Comparison of ENCODE assay signal across 24 cellular contexts in the genomic region with DNA sequence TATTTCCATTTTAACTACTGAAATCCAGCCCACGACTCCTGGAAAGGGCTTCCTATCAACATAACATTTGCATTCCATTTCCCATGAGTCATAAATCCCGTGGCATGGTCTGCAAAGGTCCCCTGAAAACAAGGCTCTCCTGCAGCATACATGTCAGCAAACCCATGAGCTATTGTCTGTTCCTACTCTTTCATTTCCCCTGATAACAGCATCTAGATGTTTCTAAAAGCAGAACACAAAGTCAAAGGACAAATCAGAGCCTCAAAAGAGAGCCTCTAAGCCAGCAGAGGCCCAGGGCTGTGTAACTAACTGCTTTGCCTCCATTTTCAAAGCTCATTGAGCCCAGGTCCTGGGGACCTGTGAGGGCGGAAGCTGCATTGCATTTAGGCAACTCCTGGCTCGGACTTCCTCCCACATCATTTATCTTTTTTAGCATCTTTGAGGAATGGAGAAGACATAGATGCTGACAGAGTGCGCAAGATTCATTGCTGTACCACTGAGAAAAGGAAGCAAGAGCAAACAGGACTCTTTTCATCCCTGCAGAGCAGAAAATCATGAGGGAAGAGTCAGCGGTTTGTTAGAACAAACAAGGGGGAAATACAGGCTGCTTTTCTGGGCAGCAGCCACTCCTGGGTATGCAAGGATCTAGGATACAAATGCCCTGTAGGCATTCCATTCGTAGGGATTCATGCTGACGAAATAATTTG.
DNase-seq lines count a peak whose midpoint lies in the region; ATAC-seq, FAIRE-seq and TF ChIP-seq lines count a peak whose summit lies in the region.
"Had no signal": no experiment of that assay in that cellular context is flagged by ENCODE, and none has a peak within 500 bp of the region (broad histone marks: within the 10 kb centered on the region; RNA-seq: fewer than 3 reads in every experiment).

No MANE protein-coding gene starts in this region.

- no peaks in the 10 kb centered on the region for H4K20me1 ChIP-seq in H1 (replicated peaks in 1 of 2; ENCODE audit: control insufficient read depth in 1 of 2, insufficient read depth in 2 of 2, low read length in 2 of 2)
- H4K20me1 ChIP-seq: BLaER1 treated with 17β-estradiol and CSF1 and Interleukin-3, amounts not matched to agents 10 nM and 100 nM had no signal

- H3K9ac ChIP-seq in NT2/D1 (ENCODE audit: insufficient read length, low read depth), result no peak overlapping the region
- 0 out of 7 replicates have a peak overlapping the region, but pooled peaks of 1 of the 4 experiments have one; percentile 5 for H3K9ac ChIP-seq in H1 (replicated peaks in 1 of 4; ENCODE audit: extremely low read depth in 1 of 4, low read depth in 3 of 4, low read length in 3 of 4)
- H3K9ac ChIP-seq: BLaER1 treated with 17β-estradiol and CSF1 and Interleukin-3, amounts not matched to agents 10 nM and 100 nM had no signal

- TF ChIP-seq POLR2A in H1 (IDR thresholded peaks at IDR 0.05; ENCODE audit: control extremely low read depth in 1 of 2, low read depth in 2 of 2, low read length in 2 of 2) (no peak; a peak in 1 of 3 replicates), heart left ventricle (IDR thresholded peaks at IDR 0.05) (no peak)

- H2BK12ac ChIP-seq in H1 (ENCODE audit: low read depth, low read length), result peak overlapping the region; percentile 97

- no peak for TF ChIP-seq RAD21 in H1 (IDR thresholded peaks at IDR 0.05 in 1 of 2, conservative IDR thresholded peaks at IDR 0.05 in 1 of 2; ENCODE audit: low read depth in 2 of 2, low read length in 2 of 2)

- no peak overlapping the region for H3K4me3 Mint-ChIP-seq in CD4-positive, alpha-beta memory T cell
- no peak overlapping the region for H3K4me3 Mint-ChIP-seq in activated T-cell treated with anti-CD3 and anti-CD28 coated beads, Interleukin-2, amount 50 U/mL, for 72 hours
- H3K4me3 Mint-ChIP-seq: activated naive CD8-positive, alpha-beta T cell treated with anti-CD3 and anti-CD28 coated beads for 36 hours; activated T-cell treated with anti-CD3 and anti-CD28 coated beads, Interleukin-2, amount 50 U/mL, for 24 hours; central memory CD8-positive, alpha-beta T cell; memory B cell; stimulated activated naive CD8-positive, alpha-beta T cell treated with anti-CD3 and anti-CD28 coated beads, Interleukin-15, amount 100 ng/mL, for 72 hours had no signal

- peak overlapping the region; percentile 95 for H2BK5ac ChIP-seq in H1 (ENCODE audit: low read depth, low read length)

- no peak overlapping the region for H2AFZ ChIP-seq in H1 (ENCODE audit: low read length)

- H2BK20ac ChIP-seq in H1 (ENCODE audit: low read length), result peak overlapping the region; percentile 100

- H3K9me3 Mint-ChIP-seq in CD4-positive, alpha-beta memory T cell, result peaks cover 4 to 14% (median 9%) of the 10 kb centered on the region in 8 donors
- peaks cover 4 to 10% of the 10 kb centered on the region in 2 donors for H3K9me3 Mint-ChIP-seq in activated T-cell treated with anti-CD3 and anti-CD28 coated beads, Interleukin-2, amount 50 U/mL, for 72 hours

- POLR2A ChIA-PET in H1 (lab: Charles Lee; ENCODE audit: partially characterized antibody), result interaction anchor here (0.7 to 1.7 kb wide), 6 partner anchors 9 to 108 kb away, joined by 3 to 6 read pairs (median 4); no protein-coding TSS in a partner anchor
- POLR2A ChIA-PET in CD4-positive, alpha-beta memory T cell (lab: Charles Lee; ENCODE audit: partially characterized antibody), result no interaction called here

- H2BK15ac ChIP-seq in H1 (ENCODE audit: low read length), result no peak overlapping the region

- H4K8ac ChIP-seq in H1 (ENCODE audit: extremely low read depth, insufficient read depth, low read length), result no peak overlapping the region

- H3K4me3 ChIP-seq in NT2/D1 (ENCODE audit: insufficient read length, low read depth) (no peak overlapping the region), H1 (ENCODE audit: extremely low read depth in 1 of 4, insufficient read depth in 2 of 4, low read depth in 3 of 4, low read length in 4 of 4) (no peak overlapping the region), heart left ventricle (no peak overlapping the region)
- no peak overlapping the region for H3K4me3 ChIP-seq in CD4-positive, alpha-beta memory T cell (ENCODE audit: low read length in 2 of 2)
- H3K4me3 ChIP-seq: BLaER1 treated with 17β-estradiol and CSF1 and Interleukin-3, amounts not matched to agents 10 nM and 100 nM; upper lobe of right lung had no signal

- H3K9me3 ChIP-seq in NT2/D1 (ENCODE audit: insufficient read depth, low read length) (no peaks in the 10 kb centered on the region), H1 (ENCODE audit: insufficient read depth in 2 of 2, low read depth in 1 of 2, low read length in 1 of 2) (no peaks in the 10 kb centered on the region), heart left ventricle (no peaks in the 10 kb centered on the region)
- no peaks in the 10 kb centered on the region for H3K9me3 ChIP-seq in CD4-positive, alpha-beta memory T cell (ENCODE audit: control insufficient read depth in 1 of 2, low read length in 2 of 2)
- H3K9me3 ChIP-seq: upper lobe of right lung had no signal

- H3K27ac ChIP-seq in H1 (ENCODE audit: low read depth, low read length) (peak overlapping the region; percentile 49; the same call in 1 of the 2 replicates), heart left ventricle (no peak overlapping the region)
- no peak overlapping the region for H3K27ac ChIP-seq in CD4-positive, alpha-beta memory T cell (ENCODE audit: low read depth, low read length)
- H3K27ac ChIP-seq: BLaER1 treated with 17β-estradiol and CSF1 and Interleukin-3, amounts not matched to agents 10 nM and 100 nM; upper lobe of right lung had no signal

- DNase-seq in ACHN (peak; percentile 18), NT2/D1 (ENCODE audit: low read depth, low spot score) (peak; percentile 52), H1 (ENCODE audit: low read depth in 1 of 2, low spot score in 2 of 2) (peak in 1 of 2 experiments; percentile 51), left kidney (ENCODE audit: low read depth, low spot score) (peak; percentile 60), GM19240 (ENCODE audit: insufficient read length, low spot score) (no peak), heart left ventricle (no peak)
- DNase-seq in CD4-positive, alpha-beta memory T cell, result no peak
- DNase-seq in activated T-cell treated with anti-CD3 and anti-CD28 coated beads, Interleukin-2, amount 50 U/mL, for 72 hours, result no peak
- DNase-seq: activated CD4-positive, alpha-beta T cell treated with anti-CD3 and anti-CD28 coated beads, Interleukin-2, amount 50 U/mL, for 4 hours; activated naive CD8-positive, alpha-beta T cell treated with anti-CD3 and anti-CD28 coated beads for 36 hours; activated T-cell treated with anti-CD3 and anti-CD28 coated beads, Interleukin-2, amount 50 U/mL, for 24 hours; DMS153; foreskin fibroblast; GOT3; Karpas-422; NCI-H1105 treated with DMSO at 0.1 percent for 48 hours; NCI-H2107; NCI-H748 treated with DMSO at 0.1 percent for 48 hours; stimulated activated naive CD8-positive, alpha-beta T cell treated with anti-CD3 and anti-CD28 coated beads, Interleukin-15, amount 100 ng/mL, for 72 hours; upper lobe of right lung had no signal

- H3K4me1 Mint-ChIP-seq in CD4-positive, alpha-beta memory T cell, result no peaks in the 10 kb centered on the region
- H3K4me1 Mint-ChIP-seq in activated T-cell treated with anti-CD3 and anti-CD28 coated beads, Interleukin-2, amount 50 U/mL, for 72 hours (ENCODE audit: low read depth), result no peaks in the 10 kb centered on the region
- H3K4me1 Mint-ChIP-seq: activated naive CD8-positive, alpha-beta T cell treated with anti-CD3 and anti-CD28 coated beads for 36 hours; central memory CD8-positive, alpha-beta T cell; memory B cell; stimulated activated naive CD8-positive, alpha-beta T cell treated with anti-CD3 and anti-CD28 coated beads, Interleukin-15, amount 100 ng/mL, for 72 hours had no signal

- peak; percentile 74 for FAIRE-seq in H1 (lab: Jason Lieb, UNC)

- no peaks in the 10 kb centered on the region for H3K36me3 ChIP-seq in NT2/D1 (ENCODE audit: insufficient read depth, insufficient read length, low read length)
- H3K36me3 ChIP-seq in H1 (ENCODE audit: control insufficient read depth in 2 of 4, insufficient read depth in 4 of 4, low read length in 3 of 4), result no peaks in the 10 kb centered on the region
- no peaks in the 10 kb centered on the region for H3K36me3 ChIP-seq in CD4-positive, alpha-beta memory T cell (ENCODE audit: insufficient read depth, low read length)
- H3K36me3 ChIP-seq in heart left ventricle, result no peaks in the 10 kb centered on the region
- H3K36me3 ChIP-seq: BLaER1 treated with 17β-estradiol and CSF1 and Interleukin-3, amounts not matched to agents 10 nM and 100 nM; upper lobe of right lung had no signal

- H3K36me3 Mint-ChIP-seq in CD4-positive, alpha-beta memory T cell, result no peaks in the 10 kb centered on the region
- peaks cover 0 to 2% of the 10 kb centered on the region in 2 donors for H3K36me3 Mint-ChIP-seq in activated T-cell treated with anti-CD3 and anti-CD28 coated beads, Interleukin-2, amount 50 U/mL, for 72 hours (ENCODE audit: insufficient read depth in 2 of 2)
- H3K36me3 Mint-ChIP-seq: activated naive CD8-positive, alpha-beta T cell treated with anti-CD3 and anti-CD28 coated beads for 36 hours; memory B cell had no signal

- no peak overlapping the region for H3K14ac ChIP-seq in H1 (ENCODE audit: insufficient read length)

- CTCF ChIA-PET in H1 (lab: Charles Lee; ENCODE audit: partially characterized antibody), result interaction anchor here (0.6 to 1.7 kb wide), 6 partner anchors 13 to 799 kb away, joined by 3 to 6 read pairs (median 4); no protein-coding TSS in a partner anchor
- CTCF ChIA-PET in CD4-positive, alpha-beta memory T cell (lab: Charles Lee; ENCODE audit: partially characterized antibody), result no interaction called here

- H4K91ac ChIP-seq in H1 (replicated peaks; ENCODE audit: insufficient read length, low read length), result peak overlapping the region; percentile 7

- 43% methylated on average over 8 of the region's 8 CpGs; no CpG with 5 or more reads in 1 of the 2 experiments for WGBS in H1 (ENCODE audit: extremely low coverage in 1 of 2, insufficient coverage in 1 of 2, insufficient read length in 1 of 2, insufficient replicate concordance in 2 of 2, low coverage in 1 of 2, low lambda C conversion rate in 2 of 2, missing lambda C conversion rate in 1 of 2), 2 experiments
- WGBS in heart left ventricle, 4 donors, result 30 to 39% (median 33%) methylated on average over 8 of the region's 8 CpGs

- in situ Hi-C loops in ACHN (cut with HindIII; ENCODE audit: low pct_ligation_motif_present, low pct_unique_long_range_greater_than_20kb, low sequenced_read_pairs), result no loop called here

- TF ChIP-seq CTCF in H1 (IDR thresholded peaks at IDR 0.05; ENCODE audit: control extremely low read depth in 1 of 3, insufficient read depth in 1 of 3, low read depth in 1 of 3, low read length in 3 of 3) (no peak), heart left ventricle (IDR thresholded peaks at IDR 0.05) (no peak)

- intact Hi-C loops in CD4-positive, alpha-beta memory T cell (cut with micrococcal nuclease), result no loop called here
- intact Hi-C loops in heart left ventricle (cut with DNase I), result no loop called here

- peak overlapping the region; percentile 56 for H2BK120ac ChIP-seq in H1 (replicated peaks; ENCODE audit: low read depth, low read length)

- peak overlapping the region; percentile 71 for H3K18ac ChIP-seq in H1 (ENCODE audit: extremely low read depth, low read length)

- no peaks in the 10 kb centered on the region for H3K27me3 Mint-ChIP-seq in CD4-positive, alpha-beta memory T cell
- no peaks in the 10 kb centered on the region for H3K27me3 Mint-ChIP-seq in activated T-cell treated with anti-CD3 and anti-CD28 coated beads, Interleukin-2, amount 50 U/mL, for 72 hours (ENCODE audit: low read depth)
- H3K27me3 Mint-ChIP-seq: activated naive CD8-positive, alpha-beta T cell treated with anti-CD3 and anti-CD28 coated beads for 36 hours; activated T-cell treated with anti-CD3 and anti-CD28 coated beads, Interleukin-2, amount 50 U/mL, for 24 hours; central memory CD8-positive, alpha-beta T cell; memory B cell; stimulated activated naive CD8-positive, alpha-beta T cell treated with anti-CD3 and anti-CD28 coated beads, Interleukin-15, amount 100 ng/mL, for 72 hours had no signal

- H3K4me1 ChIP-seq in NT2/D1 (ENCODE audit: insufficient read depth, insufficient read length) (peaks cover 6% of the 10 kb centered on the region), H1 (replicated peaks in 1 of 4; ENCODE audit: control insufficient read depth in 3 of 4, insufficient read depth in 4 of 4, low read length in 3 of 4) (peaks cover 18 to 32% (median 22%) of the 10 kb centered on the region in 4 experiments), heart left ventricle (no peaks in the 10 kb centered on the region)
- no peaks in the 10 kb centered on the region for H3K4me1 ChIP-seq in CD4-positive, alpha-beta memory T cell (ENCODE audit: insufficient read depth, low read length)
- H3K4me1 ChIP-seq: BLaER1 treated with 17β-estradiol and CSF1 and Interleukin-3, amounts not matched to agents 10 nM and 100 nM; upper lobe of right lung had no signal

- H3K27me3 ChIP-seq in NT2/D1 (ENCODE audit: insufficient read depth, insufficient read length) (no peaks in the 10 kb centered on the region), H1 (replicated peaks in 1 of 4; ENCODE audit: control insufficient read depth in 3 of 4, extremely low read depth in 1 of 4, insufficient read depth in 3 of 4, low read length in 3 of 4) (no peaks in the 10 kb centered on the region), heart left ventricle (no peaks in the 10 kb centered on the region)
- no peaks in the 10 kb centered on the region for H3K27me3 ChIP-seq in CD4-positive, alpha-beta memory T cell (ENCODE audit: insufficient read depth, low read length)
- H3K27me3 ChIP-seq: BLaER1 treated with 17β-estradiol and CSF1 and Interleukin-3, amounts not matched to agents 10 nM and 100 nM; upper lobe of right lung had no signal

- ATAC-seq in activated T-cell treated with anti-CD3 and anti-CD28 coated beads, Interleukin-2, amount 50 U/mL, for 72 hours (replicated peaks in 1 of 2), result no peak
- no peak for ATAC-seq in heart left ventricle
- ATAC-seq: SK-N-SH treated with all-trans-retinoic acid at 6 μM for 48 hours; stimulated activated naive CD8-positive, alpha-beta T cell treated with anti-CD3 and anti-CD28 coated beads, Interleukin-15, amount 100 ng/mL, for 72 hours; upper lobe of right lung had no signal

- peak overlapping the region; percentile 3 to 69; a peak in 2 of 4 replicates for H3K4me2 ChIP-seq in H1 (ENCODE audit: insufficient read depth in 1 of 2, low read depth in 2 of 2, low read length in 2 of 2)
- H3K4me2 ChIP-seq: BLaER1 treated with 17β-estradiol and CSF1 and Interleukin-3, amounts not matched to agents 10 nM and 100 nM had no signal

- peak overlapping the region; percentile 93 for H2AK5ac ChIP-seq in H1 (ENCODE audit: low read depth, low read length)

- peak overlapping the region; percentile 2 for H4K5ac ChIP-seq in H1 (ENCODE audit: insufficient read length, low read depth, low read length)

- peaks cover 0 to 2% of the 10 kb centered on the region in 2 experiments; a peak in 1 of 4 replicates for H3K79me2 ChIP-seq in H1 (ENCODE audit: control insufficient read depth in 1 of 2, insufficient read depth in 2 of 2, low read length in 2 of 2)

- H3K23me2 ChIP-seq in H1 (ENCODE audit: low read depth, low read length), result no peaks in the 10 kb centered on the region

- no peak overlapping the region for H3K56ac ChIP-seq in H1 (replicated peaks; ENCODE audit: insufficient read length, low read depth, low read length)

- no peak overlapping the region for H3K23ac ChIP-seq in H1 (ENCODE audit: insufficient read length)

- H3K27ac Mint-ChIP-seq in CD4-positive, alpha-beta memory T cell, result no peak overlapping the region
- no peak overlapping the region for H3K27ac Mint-ChIP-seq in activated T-cell treated with anti-CD3 and anti-CD28 coated beads, Interleukin-2, amount 50 U/mL, for 72 hours
- H3K27ac Mint-ChIP-seq: activated naive CD8-positive, alpha-beta T cell treated with anti-CD3 and anti-CD28 coated beads for 36 hours; activated T-cell treated with anti-CD3 and anti-CD28 coated beads, Interleukin-2, amount 50 U/mL, for 24 hours; memory B cell; stimulated activated naive CD8-positive, alpha-beta T cell treated with anti-CD3 and anti-CD28 coated beads, Interleukin-15, amount 100 ng/mL, for 72 hours had no signal

- peak overlapping the region; percentile 58 for H3K4ac ChIP-seq in H1 (replicated peaks; ENCODE audit: insufficient read length, low read depth, low read length)

- no peak for TF ChIP-seq EP300 in H1 (IDR thresholded peaks at IDR 0.05; ENCODE audit: borderline replicate concordance in 1 of 2, low read depth in 2 of 2, low read length in 2 of 2)

- peaks cover 2% of the 10 kb centered on the region; the same call in 1 of the 2 replicates for H3K79me1 ChIP-seq in H1 (ENCODE audit: low read depth, low read length)

Comparison
In these comparisons a context has a peak if more than half of its experiments do, and no peak if none do; other contexts are left out.
1. DNase-seq: peak in ACHN (single experiment), NT2/D1 (single experiment) and left kidney (single experiment); none in GM19240 (single experiment), CD4-positive, alpha-beta memory T cell (0 of 5), activated T-cell treated with anti-CD3 and anti-CD28 coated beads, Interleukin-2, amount 50 U/mL, for 72 hours (0 of 2) and heart left ventricle (0 of 5).